In the genomic region with DNA sequence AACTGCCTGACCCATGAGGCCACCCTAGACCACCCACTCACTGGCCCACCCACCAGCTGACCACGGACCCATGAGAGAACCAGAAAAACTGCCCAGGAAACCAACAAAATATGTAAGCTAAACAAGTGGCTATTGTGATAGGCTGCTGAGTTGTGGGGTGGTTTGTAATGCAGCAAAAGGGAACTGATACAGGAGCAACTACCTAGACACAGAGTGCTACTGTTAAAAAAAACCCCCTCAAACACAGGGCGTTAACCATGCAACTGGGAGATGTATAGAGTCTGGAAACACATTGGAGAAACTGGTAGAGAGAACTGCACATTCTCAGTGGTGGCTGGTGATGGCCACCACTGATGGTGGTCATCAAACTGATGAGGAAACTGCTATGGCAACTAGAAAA, we compare ENCODE assay signal across 12 cellular contexts.
DNase-seq lines count a peak whose midpoint lies in the region; ATAC-seq, FAIRE-seq and TF ChIP-seq lines count a peak whose summit lies in the region.
"Had no signal": no experiment of that assay in that cellular context is flagged by ENCODE, and none has a peak within 500 bp of the region (broad histone marks: within the 10 kb centered on the region; RNA-seq: fewer than 3 reads in every experiment).

No MANE protein-coding gene starts in this region.

- TF ChIP-seq POLR2A in GM12892 (IDR thresholded peaks at IDR 0.05; ENCODE audit: low read depth, low read length) = no peak
- TF ChIP-seq POLR2A in heart left ventricle (IDR thresholded peaks at IDR 0.05) = no peak

- in situ Hi-C loops in ACHN (cut with HindIII; ENCODE audit: low pct_ligation_motif_present, low pct_unique_long_range_greater_than_20kb, low sequenced_read_pairs) = no loop called here

- H3K4me3 ChIP-seq in MG63 = no peak overlapping the region
- no peak overlapping the region for H3K4me3 ChIP-seq in aorta (ENCODE audit: low read length in 2 of 2)
- H3K4me3 ChIP-seq in heart left ventricle = no peak overlapping the region
- H3K4me3 ChIP-seq: uterus had no signal

- no peak for TF ChIP-seq CTCF in heart left ventricle (IDR thresholded peaks at IDR 0.05)

- WGBS in aorta, 2 donors = 67 to 80% methylated on average over 2 of the region's 2 CpGs
- WGBS in heart left ventricle, 4 donors = 82 to 89% (median 85%) methylated on average over 2 of the region's 2 CpGs

- H3K27ac ChIP-seq in aorta (ENCODE audit: low read depth in 1 of 2, low read length in 2 of 2) (no peak overlapping the region), heart left ventricle (no peak overlapping the region)
- H3K27ac ChIP-seq: parathyroid adenoma, uterus had no signal

- intact Hi-C loops in aorta (cut with DNase I) = no loop called here
- intact Hi-C loops in heart left ventricle (cut with DNase I) = no loop called here

- no peaks in the 10 kb centered on the region for H3K9me3 ChIP-seq in MG63
- no peaks in the 10 kb centered on the region for H3K9me3 ChIP-seq in aorta (ENCODE audit: control insufficient read depth, low read length)
- peaks cover 0 to 7% (median 0%) of the 10 kb centered on the region in 12 donors for H3K9me3 ChIP-seq in heart left ventricle
- H3K9me3 ChIP-seq: uterus had no signal

- ATAC-seq in GM19351 (IDR thresholded peaks at IDR 0.05; ENCODE audit: unreplicated experiment) = peak; percentile 100
- ATAC-seq in HG02610 (IDR thresholded peaks at IDR 0.05; ENCODE audit: unreplicated experiment) = peak; percentile 90
- peak; percentile 90 for ATAC-seq in HG03175 (IDR thresholded peaks at IDR 0.05; ENCODE audit: unreplicated experiment)
- ATAC-seq in aorta (ENCODE audit: low FRiP score) = no peak
- no peak for ATAC-seq in heart left ventricle

- H3K4me1 ChIP-seq in aorta (ENCODE audit: control insufficient read depth in 1 of 2, insufficient read depth in 2 of 2, low read length in 2 of 2) = no peaks in the 10 kb centered on the region
- H3K4me1 ChIP-seq in heart left ventricle = peaks cover 0 to 3% (median 0%) of the 10 kb centered on the region in 12 donors
- H3K4me1 ChIP-seq: parathyroid adenoma, uterus had no signal

- DNase-seq in GM12892 (ENCODE audit: insufficient read length) (no peak), ACHN (no peak), MG63 (no peak), aorta (no peak), heart left ventricle (no peak)
- DNase-seq: activated B cell treated with CpG ODN at 0.5 μM for 24 hours, NCI-H2171, uterus had no signal

- H3K36me3 ChIP-seq in MG63 = no peaks in the 10 kb centered on the region
- no peaks in the 10 kb centered on the region for H3K36me3 ChIP-seq in aorta (ENCODE audit: control insufficient read depth in 1 of 2, insufficient read depth in 2 of 2, low read length in 1 of 2)
- H3K36me3 ChIP-seq in heart left ventricle = no peaks in the 10 kb centered on the region
- H3K36me3 ChIP-seq: uterus had no signal

- peak; percentile 87 for FAIRE-seq in GM12892 (lab: Jason Lieb, UNC)

- H3K27me3 ChIP-seq in MG63 = no peaks in the 10 kb centered on the region
- no peaks in the 10 kb centered on the region for H3K27me3 ChIP-seq in aorta (ENCODE audit: control insufficient read depth in 1 of 2, insufficient read depth in 2 of 2, low read length in 1 of 2)
- no peaks in the 10 kb centered on the region for H3K27me3 ChIP-seq in heart left ventricle
- H3K27me3 ChIP-seq: uterus had no signal

Comparison
In these comparisons a context has a peak if more than half of its experiments do, and no peak if none do; other contexts are left out.
1. ATAC-seq: peak in GM19351 (single experiment), HG02610 (single experiment) and HG03175 (single experiment); none in aorta (single experiment) and heart left ventricle (0 of 4).